ENCODE assay signal across 8 cellular contexts in genomic region chr2:42974697-42975357, GRCh38.
DNase-seq lines count a peak whose midpoint lies in the region; ATAC-seq, FAIRE-seq and TF ChIP-seq lines count a peak whose summit lies in the region.

No MANE protein-coding gene starts in this region.

- H3K36me3 ChIP-seq in ACC112 (ENCODE audit: insufficient read depth, low read length) = no peaks in the 10 kb centered on the region
- no peaks in the 10 kb centered on the region for H3K36me3 ChIP-seq in GM23248 (ENCODE audit: low read depth)
- H3K36me3 ChIP-seq in pancreas = no peaks in the 10 kb centered on the region
- no peaks in the 10 kb centered on the region for H3K36me3 ChIP-seq in tibial nerve

- peak in 1 of 2 donors; percentile 68 for TF ChIP-seq EP300 in tibial nerve (IDR thresholded peaks at IDR 0.05)

- intact Hi-C loops in Right ventricle myocardium inferior (cut with DNase I) = loop anchor here (2.0 to 5.0 kb wide), 4 partner anchors 112 to 508 kb away; no protein-coding TSS in a partner anchor
- intact Hi-C loops in pancreas (cut with DNase I) = loop anchor here (5.0 kb wide), 3 partner anchors 132 to 257 kb away; partner anchors contain the start of gene ZFP36L2 (in 1 of the 3)

- no peak overlapping the region for H3K4me3 Mint-ChIP-seq in activated naive CD8-positive, alpha-beta T cell treated with anti-CD3 and anti-CD28 coated beads for 36 hours

- no peak overlapping the region for H3K27ac Mint-ChIP-seq in activated naive CD8-positive, alpha-beta T cell treated with anti-CD3 and anti-CD28 coated beads for 36 hours

- peaks cover 27% of the 10 kb centered on the region for H3F3A ChIP-seq in GM23248 (ENCODE audit: insufficient read depth)

- H3K9me3 Mint-ChIP-seq in activated naive CD8-positive, alpha-beta T cell treated with anti-CD3 and anti-CD28 coated beads for 36 hours = no peaks in the 10 kb centered on the region

- H3K27me3 ChIP-seq in ACC112 (ENCODE audit: insufficient read depth, low read length) (no peaks in the 10 kb centered on the region), GM23248 (replicated peaks; ENCODE audit: insufficient read depth) (no peaks in the 10 kb centered on the region), pancreas (no peaks in the 10 kb centered on the region), tibial nerve (no peaks in the 10 kb centered on the region)

- H3K79me2 ChIP-seq in ACC112 (ENCODE audit: control insufficient read depth, insufficient read depth, low read length, unreplicated experiment) (no peaks in the 10 kb centered on the region), GM23248 (ENCODE audit: insufficient read depth) (no peaks in the 10 kb centered on the region)

- DNase-seq in GM23248 = peak; percentile 83
- DNase-seq in RPMI7951 (ENCODE audit: low read depth) = peak; percentile 78
- DNase-seq in activated naive CD8-positive, alpha-beta T cell treated with anti-CD3 and anti-CD28 coated beads for 36 hours = peak; percentile 58
- DNase-seq in Right ventricle myocardium inferior (ENCODE audit: missing footprints) = peak; percentile 87
- DNase-seq in pancreas = peak; percentile 59 to 91 (median 79)
- peak; percentile 83 to 91 for DNase-seq in tibial nerve (ENCODE audit: low spot score in 2 of 2)

- no peaks in the 10 kb centered on the region for H4K20me1 ChIP-seq in GM23248 (ENCODE audit: insufficient read depth)

- H3K4me1 Mint-ChIP-seq in activated naive CD8-positive, alpha-beta T cell treated with anti-CD3 and anti-CD28 coated beads for 36 hours = peaks cover 12% of the 10 kb centered on the region

- no peak for FAIRE-seq in pancreas (lab: Jason Lieb, UNC)

- no peaks in the 10 kb centered on the region for H3K9me2 ChIP-seq in GM23248 (ENCODE audit: insufficient read depth)

- H3K27me3 Mint-ChIP-seq in activated naive CD8-positive, alpha-beta T cell treated with anti-CD3 and anti-CD28 coated beads for 36 hours = no peaks in the 10 kb centered on the region

- TF ChIP-seq CTCF in pancreas (IDR thresholded peaks at IDR 0.05) (peak; percentile 75 to 84 (median 78)), tibial nerve (IDR thresholded peaks at IDR 0.05) (peak; percentile 97 to 99 (median 98))

- no peak for TF ChIP-seq POLR2A in tibial nerve (IDR thresholded peaks at IDR 0.05)

- peaks cover 24% of the 10 kb centered on the region for H3K4me1 ChIP-seq in ACC112 (ENCODE audit: control insufficient read depth, insufficient read depth, low read length, unreplicated experiment)
- H3K4me1 ChIP-seq in GM23248 (ENCODE audit: insufficient read depth) = peaks cover 44% of the 10 kb centered on the region
- peaks cover 25 to 37% (median 35%) of the 10 kb centered on the region in 3 donors for H3K4me1 ChIP-seq in pancreas
- peaks cover 0 to 25% (median 15%) of the 10 kb centered on the region in 4 donors for H3K4me1 ChIP-seq in tibial nerve

- H3K4me3 ChIP-seq in ACC112 (ENCODE audit: low read depth, low read length) = peak overlapping the region; percentile 55
- peak overlapping the region; percentile 66 for H3K4me3 ChIP-seq in GM23248
- peak overlapping the region in 2 of 4 donors; percentile 11 to 32 for H3K4me3 ChIP-seq in pancreas
- peak overlapping the region; percentile 18 to 52 (median 40) for H3K4me3 ChIP-seq in tibial nerve

- WGBS in GM23248 (ENCODE audit: low coverage in 1 of 2, low lambda C conversion rate in 2 of 2, missing lambda C conversion rate in 2 of 2), 2 experiments = 14 to 16% methylated on average over 17 to 26 of the region's 27 CpGs
- 23 to 24% methylated on average over 23 to 27 of the region's 27 CpGs for WGBS in pancreas, 2 donors
- 0 to 10% methylated on average over 6 to 21 of the region's 27 CpGs for WGBS in tibial nerve, 2 donors

- no peaks in the 10 kb centered on the region for H3K36me3 Mint-ChIP-seq in activated naive CD8-positive, alpha-beta T cell treated with anti-CD3 and anti-CD28 coated beads for 36 hours

- H3K9ac ChIP-seq in GM23248 = peak overlapping the region; percentile 79

- ATAC-seq in Right ventricle myocardium inferior = peak; percentile 88
- ATAC-seq in pancreas = peak; percentile 37 to 74 (median 54)
- ATAC-seq in HG03439 (IDR thresholded peaks at IDR 0.05; ENCODE audit: unreplicated experiment) = no peak

- in situ Hi-C loops in GM23248 (cut with MboI) = loop anchor here (10.0 kb wide), 1 partner anchor 250 kb away; the partner anchor contains the start of gene ZFP36L2

- H3K9me3 ChIP-seq in GM23248 (ENCODE audit: low read depth) (no peaks in the 10 kb centered on the region), pancreas (no peaks in the 10 kb centered on the region), tibial nerve (no peaks in the 10 kb centered on the region)

- peak overlapping the region; percentile 69 for H3K4me2 ChIP-seq in GM23248 (ENCODE audit: unreplicated experiment)

- 0 out of 2 replicates have a peak overlapping the region, but pooled peaks have one; percentile 11 for H3K27ac ChIP-seq in ACC112 (ENCODE audit: low read depth, low read length)
- H3K27ac ChIP-seq in GM23248 = peak overlapping the region; percentile 64
- H3K27ac ChIP-seq in pancreas = peak overlapping the region; percentile 26 to 81 (median 62)
- peak overlapping the region; percentile 81 to 93 (median 86) for H3K27ac ChIP-seq in tibial nerve

- H2AFZ ChIP-seq in ACC112 (ENCODE audit: low read length, unreplicated experiment) (peak overlapping the region; percentile 68), GM23248 (peak overlapping the region; percentile 93)

Comparison
In these comparisons a context has a peak if more than half of its experiments do, and no peak if none do; other contexts are left out.
1. H3K27ac ChIP-seq: peak in every context shown above with its lines; median percentile 86 in tibial nerve; 64 in GM23248; 62 in pancreas; 11 in ACC112.